In the genomic region with DNA sequence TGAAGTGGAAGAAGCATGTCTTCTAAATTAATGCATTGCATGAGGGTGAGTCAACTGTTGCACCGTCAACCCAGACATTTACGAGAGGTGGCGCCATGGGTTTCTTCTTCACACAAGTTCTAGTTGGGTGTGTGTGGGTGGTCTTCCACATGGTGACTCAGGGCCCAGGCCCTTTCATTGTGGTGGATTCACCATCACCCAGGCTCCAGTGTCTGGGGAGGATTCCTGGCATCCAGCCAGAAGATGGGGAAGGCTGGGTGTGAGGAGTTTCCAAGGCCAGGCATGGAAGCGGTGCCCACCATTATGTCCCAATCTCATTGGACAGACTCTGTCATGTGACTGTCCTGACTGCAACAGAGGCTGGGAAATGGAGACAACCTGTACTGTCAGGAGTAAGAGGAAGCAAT, we compare ENCODE assay signal across 14 cellular contexts. TPM values are rescaled to one million over a fixed set of nuclear protein-coding genes. Genes with fewer than 3 reads are reported as not detected.
DNase-seq lines count a peak whose midpoint lies in the region; ATAC-seq and TF ChIP-seq lines count a peak whose summit lies in the region.
"Had no signal": no experiment of that assay in that cellular context is flagged by ENCODE, and none has a peak within 500 bp of the region (broad histone marks: within the 10 kb centered on the region; RNA-seq: fewer than 3 reads in every experiment).

No MANE protein-coding gene starts in this region.

- no peaks in the 10 kb centered on the region for H3K9me3 ChIP-seq in Panc1 (ENCODE audit: control insufficient read depth, insufficient read depth, low read depth, low read length)
- H3K9me3 ChIP-seq: heart left ventricle, lower lobe of right lung had no signal

- POLR2A ChIA-PET in Panc1 (lab: Charles Lee), result no interaction called here

- no peaks in the 10 kb centered on the region for H3K9me3 Mint-ChIP-seq in activated T-helper 17 cell treated with anti-CD3 and anti-CD28 coated beads, Interleukin-2, amount 50 U/mL, for 72 hours
- H3K9me3 Mint-ChIP-seq: activated naive CD4-positive, alpha-beta T cell treated with anti-CD3 and anti-CD28 coated beads, Interleukin-2, amount 50 U/mL, for 24 hours had no signal

- peak overlapping the region; percentile 69; the same call in 1 of the 2 replicates for H3K27ac ChIP-seq in Panc1 (ENCODE audit: low read length)
- H3K27ac ChIP-seq: lower lobe of right lung had no signal

- no peaks in the 10 kb centered on the region for H3K36me3 ChIP-seq in Panc1 (ENCODE audit: control insufficient read depth, insufficient read depth, low read length)
- H3K36me3 ChIP-seq: heart left ventricle, lower lobe of right lung had no signal

- H3K4me1 Mint-ChIP-seq in activated T-helper 17 cell treated with anti-CD3 and anti-CD28 coated beads, Interleukin-2, amount 50 U/mL, for 72 hours, result no peaks in the 10 kb centered on the region
- H3K4me1 Mint-ChIP-seq: activated naive CD4-positive, alpha-beta T cell treated with anti-CD3 and anti-CD28 coated beads, Interleukin-2, amount 50 U/mL, for 24 hours had no signal

- CTCF ChIA-PET in Panc1 (lab: Charles Lee), result interaction anchor here (1.5 kb wide), 1 partner anchor 9 kb away, joined by 3 read pairs; no protein-coding TSS in a partner anchor

- no peaks in the 10 kb centered on the region for H3K36me3 Mint-ChIP-seq in activated T-helper 17 cell treated with anti-CD3 and anti-CD28 coated beads, Interleukin-2, amount 50 U/mL, for 72 hours (ENCODE audit: low read depth)
- H3K36me3 Mint-ChIP-seq: activated naive CD4-positive, alpha-beta T cell treated with anti-CD3 and anti-CD28 coated beads, Interleukin-2, amount 50 U/mL, for 24 hours had no signal

- DNase-seq in ACHN, result peak; percentile 48
- DNase-seq in EL, result peak; percentile 92
- DNase-seq in Panc1 (ENCODE audit: low read depth, low spot score), result no peak
- DNase-seq in glomerular visceral epithelial cell (ENCODE audit: extremely low spot score), result peak; percentile 92
- no peak for DNase-seq in HPDE6-E6E7 (ENCODE audit: extremely low spot score)
- DNase-seq: DMS79, heart left ventricle, Karpas-422, lower lobe of right lung, NCI-H510A had no signal

- intact Hi-C loops in Panc1 (cut with micrococcal nuclease; ENCODE audit: unreplicated experiment), result no loop called here

- H3K4me1 ChIP-seq in Panc1 (ENCODE audit: control insufficient read depth, insufficient read depth, low read length), result peaks cover 14% of the 10 kb centered on the region

- no peak for TF ChIP-seq CTCF in Panc1 (IDR thresholded peaks at IDR 0.05)

- BruUV-seq in Panc1 (replicated peaks; lab: Mats Ljungman, UMichigan), result no TSS peak

- peaks cover 40% of the 10 kb centered on the region for H3K27me3 Mint-ChIP-seq in activated T-helper 17 cell treated with anti-CD3 and anti-CD28 coated beads, Interleukin-2, amount 50 U/mL, for 72 hours

- in situ Hi-C loops in ACHN (cut with HindIII; ENCODE audit: low pct_ligation_motif_present, low pct_unique_long_range_greater_than_20kb, low sequenced_read_pairs), result no loop called here
- in situ Hi-C loops in Panc1 (cut with HindIII; ENCODE audit: low pct_unique_long_range_greater_than_20kb, low sequenced_read_pairs), result no loop called here

- no peak overlapping the region for H3K4me3 Mint-ChIP-seq in activated T-helper 17 cell treated with anti-CD3 and anti-CD28 coated beads, Interleukin-2, amount 50 U/mL, for 72 hours
- H3K4me3 Mint-ChIP-seq: activated naive CD4-positive, alpha-beta T cell treated with anti-CD3 and anti-CD28 coated beads, Interleukin-2, amount 50 U/mL, for 24 hours had no signal

- ATAC-seq in Panc1 (no peak), HG03439 (IDR thresholded peaks at IDR 0.05; ENCODE audit: unreplicated experiment) (no peak), GM21447 (IDR thresholded peaks at IDR 0.05; ENCODE audit: unreplicated experiment) (no peak)
- no peak for ATAC-seq in activated T-helper 17 cell treated with anti-CD3 and anti-CD28 coated beads, Interleukin-2, amount 50 U/mL, for 72 hours (replicated peaks)
- ATAC-seq: heart left ventricle, lower lobe of right lung had no signal

- no peak overlapping the region for H3K4me3 ChIP-seq in Panc1 (ENCODE audit: low read depth in 2 of 2, low read length in 2 of 2)
- H3K4me3 ChIP-seq: heart left ventricle, lower lobe of right lung had no signal

- no peak overlapping the region for H3K27ac Mint-ChIP-seq in activated T-helper 17 cell treated with anti-CD3 and anti-CD28 coated beads, Interleukin-2, amount 50 U/mL, for 72 hours
- H3K27ac Mint-ChIP-seq: activated naive CD4-positive, alpha-beta T cell treated with anti-CD3 and anti-CD28 coated beads, Interleukin-2, amount 50 U/mL, for 24 hours had no signal

- no peaks in the 10 kb centered on the region for H3K27me3 ChIP-seq in Panc1 (ENCODE audit: control insufficient read depth, insufficient read depth, low read length)

RNA-seq across cellular contexts. Expression of a gene that starts 21.4 kb away (rescaled TPM):
- 1.2 TPM for total RNA-seq in Panc1 (2021; ENCODE audit: unreplicated experiment)
- 4.8 TPM for polyA plus RNA-seq in Panc1 (2012; ENCODE audit: insufficient read length)
- under 1 TPM in 1 of 2 donors, not detected in 1; 0.09 TPM for total RNA-seq in activated T-helper 17 cell treated with anti-CD3 and anti-CD28 coated beads, Interleukin-2, amount 50 U/mL, for 72 hours

Comparison
In these comparisons a context has a peak if more than half of its experiments do, and no peak if none do; other contexts are left out.
1. DNase-seq: peak in ACHN (single experiment), EL (single experiment) and glomerular visceral epithelial cell (single experiment); none in Panc1 (single experiment) and HPDE6-E6E7 (single experiment).